Comparison of ENCODE assay signal across 1 cellular context in the genomic region with DNA sequence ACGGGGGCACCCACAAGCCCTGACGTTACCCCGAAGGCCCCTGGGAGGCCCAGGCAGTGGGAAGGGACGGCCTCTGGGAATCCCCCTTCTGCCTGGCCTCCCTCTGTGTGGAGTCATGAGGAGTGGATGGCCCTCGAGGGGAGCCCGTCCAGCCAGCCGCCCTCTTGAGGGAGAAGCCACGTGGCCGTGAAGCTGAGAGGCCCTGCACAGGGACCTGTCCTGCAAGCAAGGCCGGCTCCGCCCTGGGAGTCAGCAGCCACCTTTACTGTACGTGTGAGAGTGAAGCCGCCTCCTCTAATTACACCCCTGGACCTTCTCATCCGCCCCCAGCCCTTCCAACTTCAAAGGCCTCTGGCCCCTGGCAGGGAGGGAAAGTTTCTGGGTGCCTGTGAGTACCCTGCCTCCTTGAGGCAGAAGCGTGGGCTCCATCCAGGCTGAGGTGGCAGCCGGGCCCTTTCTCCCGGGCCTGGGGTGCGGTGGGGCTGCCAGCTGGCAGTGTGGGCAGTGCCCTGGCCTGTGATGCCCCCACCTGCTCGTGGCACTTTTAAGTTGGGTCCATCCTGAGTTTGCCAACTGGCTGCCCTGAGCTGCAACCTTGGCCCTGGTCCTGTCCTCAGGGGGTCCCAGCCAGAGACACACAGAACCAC.
TF ChIP-seq lines count a peak whose summit lies in the region.

No MANE protein-coding gene starts in this region.

TF ChIP-seq in HepG2, 621 proteins besides CTCF, POLR2A, EP300 and RAD21:
- TF ChIP-seq, protein P1, sequence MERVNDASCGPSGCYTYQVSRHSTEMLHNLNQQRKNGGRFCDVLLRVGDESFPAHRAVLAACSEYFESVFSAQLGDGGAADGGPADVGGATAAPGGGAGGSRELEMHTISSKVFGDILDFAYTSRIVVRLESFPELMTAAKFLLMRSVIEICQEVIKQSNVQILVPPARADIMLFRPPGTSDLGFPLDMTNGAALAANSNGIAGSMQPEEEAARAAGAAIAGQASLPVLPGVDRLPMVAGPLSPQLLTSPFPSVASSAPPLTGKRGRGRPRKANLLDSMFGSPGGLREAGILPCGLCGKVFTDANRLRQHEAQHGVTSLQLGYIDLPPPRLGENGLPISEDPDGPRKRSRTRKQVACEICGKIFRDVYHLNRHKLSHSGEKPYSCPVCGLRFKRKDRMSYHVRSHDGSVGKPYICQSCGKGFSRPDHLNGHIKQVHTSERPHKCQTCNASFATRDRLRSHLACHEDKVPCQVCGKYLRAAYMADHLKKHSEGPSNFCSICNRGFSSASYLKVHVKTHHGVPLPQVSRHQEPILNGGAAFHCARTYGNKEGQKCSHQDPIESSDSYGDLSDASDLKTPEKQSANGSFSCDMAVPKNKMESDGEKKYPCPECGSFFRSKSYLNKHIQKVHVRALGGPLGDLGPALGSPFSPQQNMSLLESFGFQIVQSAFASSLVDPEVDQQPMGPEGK (CRISPR knock-in tag; IDR thresholded peaks at IDR 0.05), result no peak
- TF ChIP-seq EEA1 (CRISPR knock-in tag; IDR thresholded peaks at IDR 0.05; ENCODE audit: borderline replicate concordance) (0 out of 2 replicates have a peak, but pooled peaks have one; percentile 7), ZNF605 (CRISPR knock-in tag; IDR thresholded peaks at IDR 0.05) (no peak), ZNF672 (CRISPR knock-in tag; IDR thresholded peaks at IDR 0.05) (no peak), JUND (CRISPR knock-in tag; IDR thresholded peaks at IDR 0.05) (no peak), SALL1 (CRISPR knock-in tag; IDR thresholded peaks at IDR 0.05) (0 out of 2 replicates have a peak, but pooled peaks have one; percentile 15), MYC (CRISPR knock-in tag; IDR thresholded peaks at IDR 0.05; ENCODE audit: borderline replicate concordance) (peak; percentile 43; the same call in 1 of the 2 replicates), ZFX (CRISPR knock-in tag; IDR thresholded peaks at IDR 0.05; ENCODE audit: low read depth) (peak; percentile 36; the same call in 1 of the 2 replicates), ZNF841 (CRISPR knock-in tag; IDR thresholded peaks at IDR 0.05; ENCODE audit: borderline replicate concordance) (no peak), MED13 (CRISPR knock-in tag; IDR thresholded peaks at IDR 0.05) (no peak)
- TF ChIP-seq, protein P2, sequence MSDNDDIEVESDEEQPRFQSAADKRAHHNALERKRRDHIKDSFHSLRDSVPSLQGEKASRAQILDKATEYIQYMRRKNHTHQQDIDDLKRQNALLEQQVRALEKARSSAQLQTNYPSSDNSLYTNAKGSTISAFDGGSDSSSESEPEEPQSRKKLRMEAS (IDR thresholded peaks at IDR 0.05), result peak; percentile 63; the same call in 1 of the 2 replicates
- TF ChIP-seq, protein P3, sequence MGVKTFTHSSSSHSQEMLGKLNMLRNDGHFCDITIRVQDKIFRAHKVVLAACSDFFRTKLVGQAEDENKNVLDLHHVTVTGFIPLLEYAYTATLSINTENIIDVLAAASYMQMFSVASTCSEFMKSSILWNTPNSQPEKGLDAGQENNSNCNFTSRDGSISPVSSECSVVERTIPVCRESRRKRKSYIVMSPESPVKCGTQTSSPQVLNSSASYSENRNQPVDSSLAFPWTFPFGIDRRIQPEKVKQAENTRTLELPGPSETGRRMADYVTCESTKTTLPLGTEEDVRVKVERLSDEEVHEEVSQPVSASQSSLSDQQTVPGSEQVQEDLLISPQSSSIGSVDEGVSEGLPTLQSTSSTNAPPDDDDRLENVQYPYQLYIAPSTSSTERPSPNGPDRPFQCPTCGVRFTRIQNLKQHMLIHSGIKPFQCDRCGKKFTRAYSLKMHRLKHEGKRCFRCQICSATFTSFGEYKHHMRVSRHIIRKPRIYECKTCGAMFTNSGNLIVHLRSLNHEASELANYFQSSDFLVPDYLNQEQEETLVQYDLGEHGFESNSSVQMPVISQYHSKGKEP (CRISPR knock-in tag; IDR thresholded peaks at IDR 0.05), result no peak
- TF ChIP-seq, protein P4, sequence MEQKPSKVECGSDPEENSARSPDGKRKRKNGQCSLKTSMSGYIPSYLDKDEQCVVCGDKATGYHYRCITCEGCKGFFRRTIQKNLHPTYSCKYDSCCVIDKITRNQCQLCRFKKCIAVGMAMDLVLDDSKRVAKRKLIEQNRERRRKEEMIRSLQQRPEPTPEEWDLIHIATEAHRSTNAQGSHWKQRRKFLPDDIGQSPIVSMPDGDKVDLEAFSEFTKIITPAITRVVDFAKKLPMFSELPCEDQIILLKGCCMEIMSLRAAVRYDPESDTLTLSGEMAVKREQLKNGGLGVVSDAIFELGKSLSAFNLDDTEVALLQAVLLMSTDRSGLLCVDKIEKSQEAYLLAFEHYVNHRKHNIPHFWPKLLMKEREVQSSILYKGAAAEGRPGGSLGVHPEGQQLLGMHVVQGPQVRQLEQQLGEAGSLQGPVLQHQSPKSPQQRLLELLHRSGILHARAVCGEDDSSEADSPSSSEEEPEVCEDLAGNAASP (CRISPR knock-in tag; IDR thresholded peaks at IDR 0.05; ENCODE audit: borderline replicate concordance), result no peak
- TF ChIP-seq, protein P5, sequence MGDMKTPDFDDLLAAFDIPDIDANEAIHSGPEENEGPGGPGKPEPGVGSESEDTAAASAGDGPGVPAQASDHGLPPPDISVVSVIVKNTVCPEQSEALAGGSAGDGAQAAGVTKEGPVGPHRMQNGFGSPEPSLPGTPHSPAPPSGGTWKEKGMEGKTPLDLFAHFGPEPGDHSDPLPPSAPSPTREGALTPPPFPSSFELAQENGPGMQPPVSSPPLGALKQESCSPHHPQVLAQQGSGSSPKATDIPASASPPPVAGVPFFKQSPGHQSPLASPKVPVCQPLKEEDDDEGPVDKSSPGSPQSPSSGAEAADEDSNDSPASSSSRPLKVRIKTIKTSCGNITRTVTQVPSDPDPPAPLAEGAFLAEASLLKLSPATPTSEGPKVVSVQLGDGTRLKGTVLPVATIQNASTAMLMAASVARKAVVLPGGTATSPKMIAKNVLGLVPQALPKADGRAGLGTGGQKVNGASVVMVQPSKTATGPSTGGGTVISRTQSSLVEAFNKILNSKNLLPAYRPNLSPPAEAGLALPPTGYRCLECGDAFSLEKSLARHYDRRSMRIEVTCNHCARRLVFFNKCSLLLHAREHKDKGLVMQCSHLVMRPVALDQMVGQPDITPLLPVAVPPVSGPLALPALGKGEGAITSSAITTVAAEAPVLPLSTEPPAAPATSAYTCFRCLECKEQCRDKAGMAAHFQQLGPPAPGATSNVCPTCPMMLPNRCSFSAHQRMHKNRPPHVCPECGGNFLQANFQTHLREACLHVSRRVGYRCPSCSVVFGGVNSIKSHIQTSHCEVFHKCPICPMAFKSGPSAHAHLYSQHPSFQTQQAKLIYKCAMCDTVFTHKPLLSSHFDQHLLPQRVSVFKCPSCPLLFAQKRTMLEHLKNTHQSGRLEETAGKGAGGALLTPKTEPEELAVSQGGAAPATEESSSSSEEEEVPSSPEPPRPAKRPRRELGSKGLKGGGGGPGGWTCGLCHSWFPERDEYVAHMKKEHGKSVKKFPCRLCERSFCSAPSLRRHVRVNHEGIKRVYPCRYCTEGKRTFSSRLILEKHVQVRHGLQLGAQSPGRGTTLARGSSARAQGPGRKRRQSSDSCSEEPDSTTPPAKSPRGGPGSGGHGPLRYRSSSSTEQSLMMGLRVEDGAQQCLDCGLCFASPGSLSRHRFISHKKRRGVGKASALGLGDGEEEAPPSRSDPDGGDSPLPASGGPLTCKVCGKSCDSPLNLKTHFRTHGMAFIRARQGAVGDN (CRISPR knock-in tag; IDR thresholded peaks at IDR 0.05), result peak; percentile 54
TF ChIP-seq in HepG2: peak in this region for 6.
